8 cellular contexts compared by ENCODE assay signal in genomic region chr18:11981383-11981632, GRCh38. TPM values are rescaled to one million over a fixed set of nuclear protein-coding genes. Genes with fewer than 3 reads are reported as not detected.
DNase-seq lines count a peak whose midpoint lies in the region; ATAC-seq, FAIRE-seq and TF ChIP-seq lines count a peak whose summit lies in the region.

Gene IMPA2 (plus strand): TSS chr18:11981507. CDS start chr18:11981670, 163 bp downstream.

- no peaks in the 10 kb centered on the region for H3K4me1 ChIP-seq in right cardiac atrium (ENCODE audit: control insufficient read depth, insufficient read depth, low read length)
- H3K4me1 ChIP-seq in small intestine (ENCODE audit: control insufficient read depth in 2 of 2, insufficient read depth in 1 of 2, low read depth in 1 of 2, low read length in 1 of 2) = peaks cover 0 to 3% of the 10 kb centered on the region in 2 donors

- H3K27me3 Mint-ChIP-seq in activated B cell treated with CpG ODN at 0.5 μM for 24 hours = no peaks in the 10 kb centered on the region

- H3K36me3 ChIP-seq in small intestine (ENCODE audit: control insufficient read depth in 2 of 2, insufficient read depth in 2 of 2, low read length in 2 of 2) = no peaks in the 10 kb centered on the region

- POLR2A ChIA-PET in activated B cell treated with CpG ODN at 0.5 μM for 24 hours (lab: Charles Lee) = interaction anchor here (0.7 to 3.9 kb wide), 12 partner anchors 15 to 1586 kb away, joined by 3 to 18 read pairs (median 5); partner anchors contain the start of genes CEP76, MPPE1, PRELID3A and PSMG2

- DNase-seq in activated B cell treated with CpG ODN at 0.5 μM for 24 hours (no peak), right cardiac atrium (no peak), small intestine (no peak), GM03348 (ENCODE audit: low spot score) (no peak), GM10266 (ENCODE audit: extremely low spot score) (no peak)
- no peak for DNase-seq in activated CD4-positive, alpha-beta T cell treated with anti-CD3 and anti-CD28 coated beads for 48 hours

- H3K9me3 Mint-ChIP-seq in activated B cell treated with CpG ODN at 0.5 μM for 24 hours = no peaks in the 10 kb centered on the region

- CTCF ChIA-PET in activated B cell treated with CpG ODN at 0.5 μM for 24 hours (lab: Charles Lee) = interaction anchor here (1.9 to 4.0 kb wide), 3 partner anchors 14 to 58 kb away, joined by 8 to 22 read pairs (median 12); no protein-coding TSS in a partner anchor

- TF ChIP-seq CTCF in activated B cell treated with CpG ODN at 0.5 μM for 24 hours (IDR thresholded peaks at IDR 0.05) (no peak), GM10266 (IDR thresholded peaks at IDR 0.05; ENCODE audit: control insufficient read depth, insufficient read depth, low read depth, missing control alignments) (no peak)

- peak within 1 kb of the TSS; percentile 85 for H3K4me3 Mint-ChIP-seq in activated B cell treated with CpG ODN at 0.5 μM for 24 hours

- no peaks in the 10 kb centered on the region for H3K36me3 Mint-ChIP-seq in activated B cell treated with CpG ODN at 0.5 μM for 24 hours (ENCODE audit: low read depth)

- intact Hi-C loops in activated B cell treated with CpG ODN at 0.5 μM for 24 hours (cut with micrococcal nuclease) = loop anchor here (1.0 to 10.0 kb wide), 12 partner anchors 34 to 1156 kb away; partner anchors contain the start of genes AFG3L2, CEP76, CHMP1B and MPPE1
- intact Hi-C loops in right cardiac atrium (cut with DNase I) = loop anchor here in 2 of 4 donors (2.0 to 5.0 kb wide), 2 partner anchors 34 to 35 kb away; no protein-coding TSS in a partner anchor

- no peaks in the 10 kb centered on the region for H3K9me3 ChIP-seq in right cardiac atrium (ENCODE audit: control insufficient read depth, low read length)
- H3K9me3 ChIP-seq in small intestine (ENCODE audit: control insufficient read depth, low read depth) = no peaks in the 10 kb centered on the region

- peak; percentile 43 for ATAC-seq in HG02642 (IDR thresholded peaks at IDR 0.05; ENCODE audit: poor library complexity, unreplicated experiment)
- no peak for ATAC-seq in activated B cell treated with CpG ODN at 0.5 μM for 24 hours (ENCODE audit: low read depth)
- no peak for ATAC-seq in right cardiac atrium

- H3K27me3 ChIP-seq in right cardiac atrium (ENCODE audit: control insufficient read depth, insufficient read depth) (no peaks in the 10 kb centered on the region), small intestine (ENCODE audit: control insufficient read depth in 2 of 2, insufficient read depth in 2 of 2, low read length in 2 of 2) (no peaks in the 10 kb centered on the region)

- H3K4me1 Mint-ChIP-seq in activated B cell treated with CpG ODN at 0.5 μM for 24 hours = peaks cover 18% of the 10 kb centered on the region

- H3K27ac ChIP-seq in right cardiac atrium (ENCODE audit: low read length) (peak within 1 kb of the TSS; percentile 98), small intestine (ENCODE audit: low read depth in 1 of 2, low read length in 1 of 2) (peak within 1 kb of the TSS; percentile 91 to 93)

- WGBS in right cardiac atrium = under 1% methylated on average over 30 of the region's 30 CpGs
- WGBS in small intestine, 3 donors = 0 to 2% (median 1%) methylated on average over 8 to 30 of the region's 30 CpGs

- peak within 1 kb of the TSS; percentile 71; the same call in 1 of the 2 replicates for H3K4me3 ChIP-seq in GM08714 (ENCODE audit: low read length)
- H3K4me3 ChIP-seq in right cardiac atrium (ENCODE audit: low read length) = peak within 1 kb of the TSS; percentile 73
- H3K4me3 ChIP-seq in small intestine (ENCODE audit: low read depth in 1 of 2, low read length in 2 of 2) = peak within 1 kb of the TSS; percentile 63 to 68

- peak within 1 kb of the TSS; percentile 46 for H3K27ac Mint-ChIP-seq in activated B cell treated with CpG ODN at 0.5 μM for 24 hours

- FAIRE-seq in small intestine (lab: Jason Lieb, UNC) = no peak

RNA-seq across cellular contexts. Expression of gene IMPA2, which starts in this region (rescaled TPM):
- 5.8 and 7.5 TPM in 2 replicates for total RNA-seq in activated B cell treated with CpG ODN at 0.5 μM for 24 hours
- total RNA-seq in right cardiac atrium = 10 to 100 TPM; 19.8 to 26.9 (median 23.1) TPM
- 21.9 TPM for polyA plus RNA-seq in right cardiac atrium
- 10 to 100 TPM; 22.6 to 58.3 (median 26.7) TPM for polyA plus RNA-seq in small intestine
